9 cellular contexts compared by ENCODE assay signal in genomic region chr1:2312589-2313301, GRCh38.
DNase-seq lines count a peak whose midpoint lies in the region; ATAC-seq, FAIRE-seq and TF ChIP-seq lines count a peak whose summit lies in the region.
"Had no signal": no experiment of that assay in that cellular context is flagged by ENCODE, and none has a peak within 500 bp of the region (broad histone marks: within the 10 kb centered on the region; RNA-seq: fewer than 3 reads in every experiment).

No MANE protein-coding gene starts in this region.

- TF ChIP-seq CTCF in GM12878 (IDR thresholded peaks at IDR 0.05 in 2 of 3, conservative IDR thresholded peaks at IDR 0.05 in 1 of 3; ENCODE audit: control insufficient read depth in 2 of 3, extremely low read depth in 1 of 3, insufficient read depth in 1 of 3, low read depth in 3 of 3, low read length in 3 of 3) (no peak), suprapubic skin (IDR thresholded peaks at IDR 0.05) (no peak)

- no peak overlapping the region for H3K4me2 ChIP-seq in GM12878 (ENCODE audit: control insufficient read depth, insufficient read depth)

- TF ChIP-seq RAD21 in GM12878 (IDR thresholded peaks at IDR 0.05; ENCODE audit: insufficient read depth, low read depth, low read length) = no peak

- H3K4me1 Mint-ChIP-seq in IgD-negative memory B cell = peaks cover 4 to 16% (median 4%) of the 10 kb centered on the region in 3 donors
- H3K4me1 Mint-ChIP-seq in memory B cell = peaks cover 20% of the 10 kb centered on the region

- ATAC-seq in GM12878 (no peak), memory B cell (ENCODE audit: low read depth) (no peak)

- no peaks in the 10 kb centered on the region for H3K79me2 ChIP-seq in GM12878 (ENCODE audit: control insufficient read depth, insufficient read depth, low read length)

- POLR2A ChIA-PET in GM12878 (lab: Charles Lee) = interaction anchor here (1.4 kb wide), 1 partner anchor 12 kb away, joined by 4 read pairs; no protein-coding TSS in a partner anchor

- no TSS peak for BruUV-seq in GM12878 (replicated peaks; lab: Mats Ljungman, UMichigan)

- in situ Hi-C loops in GM12878 (cut with MboI) = no loop called here

- CTCF ChIA-PET in GM12878 (lab: Yijun Ruan, JAX) = interaction anchor here (0.8 to 1.4 kb wide), 3 partner anchors 69 to 138 kb away, joined by 3 to 5 read pairs (median 4); partner anchors contain the start of gene FAAP20

- TF ChIP-seq EP300 in GM12878 (IDR thresholded peaks at IDR 0.05; ENCODE audit: borderline replicate concordance in 1 of 2, control insufficient read depth in 1 of 2, low read depth in 2 of 2, low read length in 2 of 2) (no peak), suprapubic skin (IDR thresholded peaks at IDR 0.05) (no peak)

- no peak overlapping the region for H2AFZ ChIP-seq in GM12878 (ENCODE audit: control insufficient read depth, low read depth, low read length)

- H3K4me1 ChIP-seq in GM12878 (ENCODE audit: control insufficient read depth, insufficient read depth, low read length) = peaks cover 10% of the 10 kb centered on the region
- peaks cover 65% of the 10 kb centered on the region for H3K4me1 ChIP-seq in suprapubic skin

- no peak for TF ChIP-seq POLR2A in GM12878 (IDR thresholded peaks at IDR 0.05; ENCODE audit: low read depth, low read length)
- no peak for TF ChIP-seq POLR2A in suprapubic skin (IDR thresholded peaks at IDR 0.05)

- WGBS in GM12878 (ENCODE audit: insufficient coverage, insufficient replicate concordance, low lambda C conversion rate, missing lambda C conversion rate) = 41% methylated on average over 20 of the region's 23 CpGs
- no CpG with 5 or more reads among the region's 23 CpGs for WGBS in suprapubic skin

- no peak for FAIRE-seq in GM12878 (lab: Jason Lieb, UNC)

- intact Hi-C loops in GM12878 (cut with micrococcal nuclease; ENCODE audit: unreplicated experiment) = loop anchor here (5.0 kb wide), 2 partner anchors 85 to 115 kb away; partner anchors contain the start of gene SKI

- no peak overlapping the region for H3K27ac ChIP-seq in GM12878 (ENCODE audit: control insufficient read depth, insufficient read depth)
- H3K27ac ChIP-seq in suprapubic skin = peak overlapping the region; percentile 86

- H3K9me3 ChIP-seq in GM12878 (replicated peaks; ENCODE audit: control insufficient read depth, insufficient read depth, low read length) (no peaks in the 10 kb centered on the region), suprapubic skin (no peaks in the 10 kb centered on the region)

- no peak overlapping the region for H3K9ac ChIP-seq in GM12878 (ENCODE audit: control insufficient read depth, insufficient read depth, low read length)

- H3K4me3 ChIP-seq in GM12878 (no peak overlapping the region), suprapubic skin (no peak overlapping the region)

- peak overlapping the region in 3 of 4 donors; percentile 38 to 86 (median 68) for H3K4me3 Mint-ChIP-seq in IgD-negative memory B cell
- peak overlapping the region; percentile 56 for H3K4me3 Mint-ChIP-seq in memory B cell

- H3K9me3 Mint-ChIP-seq in IgD-negative memory B cell (no peaks in the 10 kb centered on the region), memory B cell (no peaks in the 10 kb centered on the region)

- RAD21 ChIA-PET in GM12878 (lab: Charles Lee; ENCODE audit: unreplicated experiment) = no interaction called here

- SMC1A ChIA-PET in GM12878 (lab: Charles Lee; ENCODE audit: uncharacterized antibody, unreplicated experiment) = no interaction called here

- peak overlapping the region in 2 of 3 donors; percentile 92 to 94 for H3K27ac Mint-ChIP-seq in IgD-negative memory B cell
- peak overlapping the region; percentile 84 for H3K27ac Mint-ChIP-seq in memory B cell

- H4K20me1 ChIP-seq in GM12878 (ENCODE audit: control insufficient read depth, insufficient read depth) = no peaks in the 10 kb centered on the region

- peaks cover 2 to 3% of the 10 kb centered on the region in 2 experiments; a peak in 3 of 4 replicates for H3K36me3 ChIP-seq in GM12878 (ENCODE audit: control insufficient read depth in 2 of 2, insufficient read depth in 2 of 2, low read length in 1 of 2)
- H3K36me3 ChIP-seq in suprapubic skin = peaks cover 17% of the 10 kb centered on the region

- DNase-seq in GM12878 (ENCODE audit: low read depth, low spot score) (no peak), memory B cell (ENCODE audit: low spot score in 2 of 2) (no peak), suprapubic skin (ENCODE audit: low spot score in 2 of 2) (no peak), GF-D8 (lab: John Stamatoyannopoulos, UW) (no peak), SW 1271 (lab: John Stamatoyannopoulos, UW) (no peak), cortex of kidney (lab: John Stamatoyannopoulos, UW) (no peak)
- DNase-seq: NCI-H1092, RPMI8226 had no signal

- H3K27me3 ChIP-seq in GM12878 (replicated peaks in 1 of 2; ENCODE audit: control insufficient read depth in 2 of 2, insufficient read depth in 2 of 2, low read length in 1 of 2) = no peaks in the 10 kb centered on the region
- no peaks in the 10 kb centered on the region for H3K27me3 ChIP-seq in suprapubic skin

- H3K36me3 Mint-ChIP-seq in IgD-negative memory B cell = peaks cover 7% of the 10 kb centered on the region
- peaks cover 5% of the 10 kb centered on the region for H3K36me3 Mint-ChIP-seq in memory B cell

- H3K27me3 Mint-ChIP-seq in IgD-negative memory B cell = no peaks in the 10 kb centered on the region
- no peaks in the 10 kb centered on the region for H3K27me3 Mint-ChIP-seq in memory B cell

TF ChIP-seq in GM12878, 131 proteins besides CTCF, POLR2A, EP300 and RAD21:
- 0 out of 2 replicates have a peak, but pooled peaks have one; percentile 35 for TF ChIP-seq NR2F1 (conservative IDR thresholded peaks at IDR 0.05)
- no peak for TF ChIP-seq HDGF (IDR thresholded peaks at IDR 0.05)
- TF ChIP-seq FOXM1 (IDR thresholded peaks at IDR 0.05; ENCODE audit: low read depth, low read length) = no peak
- 0 out of 2 replicates have a peak, but pooled peaks have one; percentile 12 for TF ChIP-seq TCF12 (IDR thresholded peaks at IDR 0.05; ENCODE audit: low read depth, low read length)
- TF ChIP-seq TCF3 (IDR thresholded peaks at IDR 0.05; ENCODE audit: borderline replicate concordance, insufficient read depth, low read depth, low read length) = peak; percentile 41; the same call in 1 of the 2 replicates
- TF ChIP-seq ASH2L (IDR thresholded peaks at IDR 0.05; ENCODE audit: borderline replicate concordance, low read depth) = no peak
